ENCODE assay signal across 1 cellular context in genomic region chr3:150680562-150680961, GRCh38.
TF ChIP-seq lines count a peak whose summit lies in the region.

No MANE protein-coding gene starts in this region.

TF ChIP-seq in GM12878, 131 proteins besides CTCF, POLR2A, EP300 and RAD21 (continued from another document):
- TF ChIP-seq CEBPZ (IDR thresholded peaks at IDR 0.05; ENCODE audit: low read depth, low read length) (no peak), ZZZ3 (IDR thresholded peaks at IDR 0.05; ENCODE audit: control insufficient read depth, insufficient read length, low read depth) (no peak), SREBF2 (IDR thresholded peaks at IDR 0.05; ENCODE audit: low read length) (no peak), E2F4 (IDR thresholded peaks at IDR 0.05; ENCODE audit: low read depth, low read length) (no peak), DPF2 (IDR thresholded peaks at IDR 0.05) (no peak), MEF2A (IDR thresholded peaks at IDR 0.05; ENCODE audit: insufficient read depth, low read depth, low read length) (no peak), E4F1 (IDR thresholded peaks at IDR 0.05; ENCODE audit: borderline replicate concordance, partially characterized antibody) (no peak), ZBTB40 (IDR thresholded peaks at IDR 0.05; ENCODE audit: borderline replicate concordance) (no peak)
TF ChIP-seq in GM12878: peak in this region for 0.
